In genomic region chr1:46198026-46198826, GRCh38 we compare ENCODE assay signal across 8 cellular contexts. TPM values are rescaled to one million over a fixed set of nuclear protein-coding genes. Genes with fewer than 3 reads are reported as not detected.
DNase-seq lines count a peak whose midpoint lies in the region; ATAC-seq and TF ChIP-seq lines count a peak whose summit lies in the region.

POMGNT1 (minus strand) TSS chr1:46198434; CDS start chr1:46197821, 613 bp downstream.

- H3K27me3 Mint-ChIP-seq in Calu3 (ENCODE audit: unreplicated experiment), result peaks cover 9% of the 10 kb centered on the region

- CTCF ChIA-PET in Calu3 (lab: Charles Lee) (interaction anchor here (1.1 to 2.6 kb wide), 3 partner anchors 17 to 49 kb away, joined by 3 to 15 read pairs (median 4); partner anchors contain the start of gene RAD54L), RWPE1 (lab: Yijun Ruan, JAX) (interaction anchor here (1.2 to 2.5 kb wide), 2 partner anchors 17 to 25 kb away, joined by 4 to 18 read pairs; no protein-coding TSS in a partner anchor)

- POLR2A ChIA-PET in RWPE1 (lab: Yijun Ruan, JAX; ENCODE audit: low non-redundant PET), result interaction anchor here (0.7 to 1.3 kb wide), 2 partner anchors 15 to 29 kb away, joined by 3 to 4 read pairs; no protein-coding TSS in a partner anchor

- no peaks in the 10 kb centered on the region for H3K9me3 ChIP-seq in neuron (ENCODE audit: low read length)

- peak within 1 kb of the TSS; percentile 82 for H3K4me3 ChIP-seq in HL-60 (replicated peaks; ENCODE audit: insufficient read depth, low read length)
- peak within 1 kb of the TSS; percentile 81 to 97 for H3K4me3 ChIP-seq in foreskin fibroblast (ENCODE audit: low read depth in 1 of 2, low read length in 2 of 2)
- peak within 1 kb of the TSS; percentile 70 for H3K4me3 ChIP-seq in neuron (ENCODE audit: low read length)

- H3K27ac ChIP-seq in HL-60 (replicated peaks) (peak within 1 kb of the TSS; percentile 64), RWPE1 (peak within 1 kb of the TSS; percentile 87)

- DNase-seq in Calu3, result peak; percentile 81
- peak; percentile 39 to 45 for DNase-seq in HL-60 (ENCODE audit: low read depth in 1 of 2, low spot score in 1 of 2)
- peak; percentile 82 for DNase-seq in RWPE1 (ENCODE audit: low spot score)
- peak; percentile 61 for DNase-seq in activated gamma-delta T cell (lab: John Stamatoyannopoulos, UW)
- DNase-seq in foreskin fibroblast, result peak; percentile 48 to 84

- H2AFZ ChIP-seq in neuron (ENCODE audit: low read depth, low read length), result peak within 1 kb of the TSS; percentile 71

- H3K4me1 ChIP-seq in neuron (ENCODE audit: insufficient read depth, low read length), result peaks cover 6% of the 10 kb centered on the region

- peak; percentile 93 for ATAC-seq in GM19455 (IDR thresholded peaks at IDR 0.05; ENCODE audit: unreplicated experiment)

- H3K27me3 ChIP-seq in HL-60 (ENCODE audit: insufficient read depth, poor library complexity, severe bottlenecking), result no peaks in the 10 kb centered on the region
- H3K27me3 ChIP-seq in neuron (ENCODE audit: insufficient read depth, low read length), result no peaks in the 10 kb centered on the region

- peaks cover 30% of the 10 kb centered on the region for H3K36me3 Mint-ChIP-seq in Calu3 (ENCODE audit: insufficient read depth, unreplicated experiment)

- TF ChIP-seq CTCF in Calu3 (IDR thresholded peaks at IDR 0.05; ENCODE audit: unreplicated experiment) (no peak), HL-60 (IDR thresholded peaks at IDR 0.05; ENCODE audit: insufficient read depth, low read length) (no peak), RWPE1 (conservative IDR thresholded peaks at IDR 0.05; ENCODE audit: low read depth) (no peak; the same call in 1 of the 2 replicates), foreskin fibroblast (IDR thresholded peaks at IDR 0.05; ENCODE audit: low read depth, low read length) (no peak), subcutaneous adipose tissue (IDR thresholded peaks at IDR 0.05; ENCODE audit: low read depth) (no peak)

- no peak within 1 kb of the TSS for H3K27ac Mint-ChIP-seq in Calu3 (ENCODE audit: unreplicated experiment)

- peak within 1 kb of the TSS; percentile 79 for H3K4me3 Mint-ChIP-seq in Calu3 (ENCODE audit: low read depth, unreplicated experiment)

- intact Hi-C loops in Calu3 (cut with micrococcal nuclease; ENCODE audit: unreplicated experiment), result no loop called here

- H3K36me3 ChIP-seq in neuron (ENCODE audit: insufficient read depth, low read length), result peaks cover 22% of the 10 kb centered on the region

- peaks cover 16% of the 10 kb centered on the region for H3K4me1 Mint-ChIP-seq in Calu3 (ENCODE audit: low read depth, unreplicated experiment)

- no peaks in the 10 kb centered on the region for H3K9me3 Mint-ChIP-seq in Calu3 (ENCODE audit: low read depth, unreplicated experiment)

- BruUV-seq in Calu3 (replicated peaks; lab: Mats Ljungman, UMichigan), result no TSS peak

RNA-seq across cellular contexts. Expression of gene POMGNT1, which starts in this region (rescaled TPM):
- total RNA-seq in Calu3 (2022), result 62.0 and 74.5 TPM in 2 replicates
- 10 to 100 TPM; 20.4 to 37.2 (median 35.9) TPM for total RNA-seq in subcutaneous adipose tissue

Comparison
In these comparisons a context has a peak if more than half of its experiments do, and no peak if none do; other contexts are left out.
1. Peak in every context shown above with its lines: DNase-seq, ATAC-seq, H3K4me3 ChIP-seq and H3K27ac ChIP-seq.